Comparison of ENCODE assay signal across 14 cellular contexts in genomic region chr14:69087061-69087461, GRCh38.
DNase-seq lines count a peak whose midpoint lies in the region; ATAC-seq and TF ChIP-seq lines count a peak whose summit lies in the region.
"Had no signal": no experiment of that assay in that cellular context is flagged by ENCODE, and none has a peak within 500 bp of the region (broad histone marks: within the 10 kb centered on the region; RNA-seq: fewer than 3 reads in every experiment).

No MANE protein-coding gene starts in this region.

- TF ChIP-seq POLR2A in stomach (IDR thresholded peaks at IDR 0.05) (no peak), Peyer's patch (IDR thresholded peaks at IDR 0.05) (no peak)

- no peak overlapping the region for H3K27ac Mint-ChIP-seq in stimulated activated memory B cell treated with anti-CD40 and anti-IgM and Interleukin-4, amounts not matched to agents 10 μg/mL and 1 μg/mL and 100 μg/mL, for 72 hours
- H3K27ac Mint-ChIP-seq: activated naive CD8-positive, alpha-beta T cell treated with anti-CD3 and anti-CD28 coated beads, Interleukin-2, amount 50 U/mL, for 24 hours had no signal

- ATAC-seq in left lung = peak; percentile 79
- ATAC-seq in stimulated activated memory B cell treated with anti-CD40 and anti-IgM and Interleukin-4, amounts not matched to agents 10 μg/mL and 1 μg/mL and 100 μg/mL, for 72 hours = no peak
- ATAC-seq: activated naive CD8-positive, alpha-beta T cell treated with anti-CD3 and anti-CD28 coated beads, Interleukin-2, amount 50 U/mL, for 24 hours had no signal

- TF ChIP-seq CTCF in epithelial cell of esophagus (IDR thresholded peaks at IDR 0.05; ENCODE audit: insufficient read depth, low read depth, low read length, missing control alignments) (no peak), left lung (IDR thresholded peaks at IDR 0.05) (no peak), stomach (IDR thresholded peaks at IDR 0.05) (no peak), Peyer's patch (IDR thresholded peaks at IDR 0.05) (no peak)

- no peak for TF ChIP-seq EP300 in stomach (IDR thresholded peaks at IDR 0.05)

- 45 to 55% (median 49%) methylated on average over 3 of the region's 3 CpGs for WGBS in stomach, 5 donors

- H3K9me3 ChIP-seq in left lung (no peaks in the 10 kb centered on the region), stomach (no peaks in the 10 kb centered on the region), Peyer's patch (no peaks in the 10 kb centered on the region)
- H3K9me3 ChIP-seq: ovary had no signal

- H3K9me3 Mint-ChIP-seq in stimulated activated memory B cell treated with anti-CD40 and anti-IgM and Interleukin-4, amounts not matched to agents 10 μg/mL and 1 μg/mL and 100 μg/mL, for 72 hours = no peaks in the 10 kb centered on the region
- H3K9me3 Mint-ChIP-seq: activated naive CD8-positive, alpha-beta T cell treated with anti-CD3 and anti-CD28 coated beads, Interleukin-2, amount 50 U/mL, for 24 hours; CD4-positive, alpha-beta memory T cell had no signal

- H3K4me3 Mint-ChIP-seq in stimulated activated memory B cell treated with anti-CD40 and anti-IgM and Interleukin-4, amounts not matched to agents 10 μg/mL and 1 μg/mL and 100 μg/mL, for 72 hours = no peak overlapping the region
- H3K4me3 Mint-ChIP-seq: activated naive CD8-positive, alpha-beta T cell treated with anti-CD3 and anti-CD28 coated beads, Interleukin-2, amount 50 U/mL, for 24 hours; CD4-positive, alpha-beta memory T cell had no signal

- H3K4me1 ChIP-seq in left lung (peaks cover 0 to 20% of the 10 kb centered on the region in 2 donors), stomach (peaks cover 0 to 42% (median 26%) of the 10 kb centered on the region in 4 donors), Peyer's patch (no peaks in the 10 kb centered on the region)

- H3K4me3 ChIP-seq in epithelial cell of esophagus (ENCODE audit: low read length) = no peak overlapping the region
- no peak overlapping the region for H3K4me3 ChIP-seq in left lung
- H3K4me3 ChIP-seq in stomach = no peak overlapping the region
- no peak overlapping the region for H3K4me3 ChIP-seq in Peyer's patch
- H3K4me3 ChIP-seq: ovary had no signal

- no peaks in the 10 kb centered on the region for H3K4me1 Mint-ChIP-seq in stimulated activated memory B cell treated with anti-CD40 and anti-IgM and Interleukin-4, amounts not matched to agents 10 μg/mL and 1 μg/mL and 100 μg/mL, for 72 hours
- H3K4me1 Mint-ChIP-seq: activated naive CD8-positive, alpha-beta T cell treated with anti-CD3 and anti-CD28 coated beads, Interleukin-2, amount 50 U/mL, for 24 hours had no signal

- H3K27ac ChIP-seq in left lung = peak overlapping the region; percentile 56 to 58
- peak overlapping the region in 4 of 5 donors; percentile 59 to 83 (median 76) for H3K27ac ChIP-seq in stomach
- peak overlapping the region in 1 of 4 donors; percentile 67 for H3K27ac ChIP-seq in Peyer's patch
- H3K27ac ChIP-seq: ovary had no signal

- DNase-seq in amniotic epithelial cell (ENCODE audit: low read depth) (peak; percentile 67), epithelial cell of esophagus (ENCODE audit: low read depth) (peak; percentile 57), left lung (no peak), stomach (no peak), SK-N-DZ (ENCODE audit: low spot score) (no peak), putamen (ENCODE audit: low spot score) (no peak), Peyer's patch (no peak)
- DNase-seq: activated CD8-positive, alpha-beta memory T cell treated with anti-CD3 and anti-CD28 coated beads for 24 hours; activated naive CD8-positive, alpha-beta T cell treated with anti-CD3 and anti-CD28 coated beads, Interleukin-2, amount 50 U/mL, for 24 hours; CD4-positive, alpha-beta memory T cell; NCI-H1694; ovary; T-helper 9 cell had no signal

- intact Hi-C loops in left lung (cut with DNase I) = loop anchor here in 1 of 2 donors (10.0 kb wide), 1 partner anchor 172 kb away; no protein-coding TSS in a partner anchor
- intact Hi-C loops in stomach (cut with DNase I; ENCODE audit: low total_unique reads) = no loop called here

- H3K36me3 Mint-ChIP-seq in stimulated activated memory B cell treated with anti-CD40 and anti-IgM and Interleukin-4, amounts not matched to agents 10 μg/mL and 1 μg/mL and 100 μg/mL, for 72 hours = peaks cover 54% of the 10 kb centered on the region

- H3K36me3 ChIP-seq in left lung (peaks cover 0 to 70% of the 10 kb centered on the region in 2 donors), stomach (peaks cover 8 to 85% (median 63%) of the 10 kb centered on the region in 4 donors), Peyer's patch (peaks cover 0 to 76% (median 0%) of the 10 kb centered on the region in 3 donors)
- H3K36me3 ChIP-seq: ovary had no signal

- H3K27me3 Mint-ChIP-seq in stimulated activated memory B cell treated with anti-CD40 and anti-IgM and Interleukin-4, amounts not matched to agents 10 μg/mL and 1 μg/mL and 100 μg/mL, for 72 hours = no peaks in the 10 kb centered on the region
- H3K27me3 Mint-ChIP-seq: activated naive CD8-positive, alpha-beta T cell treated with anti-CD3 and anti-CD28 coated beads, Interleukin-2, amount 50 U/mL, for 24 hours; CD4-positive, alpha-beta memory T cell had no signal

- H3K27me3 ChIP-seq in left lung (no peaks in the 10 kb centered on the region), stomach (no peaks in the 10 kb centered on the region), Peyer's patch (no peaks in the 10 kb centered on the region)
- H3K27me3 ChIP-seq: ovary had no signal

Comparison
In these comparisons a context has a peak if more than half of its experiments do, and no peak if none do; other contexts are left out.
1. DNase-seq: peak in amniotic epithelial cell (single experiment) and epithelial cell of esophagus (single experiment); none in left lung (0 of 2), stomach (single experiment), SK-N-DZ (single experiment), putamen (single experiment) and Peyer's patch (0 of 3).